Comparison of ENCODE assay signal across 12 cellular contexts in genomic region chr3:161320837-161321236, GRCh38. TPM values are rescaled to one million over a fixed set of nuclear protein-coding genes. Genes with fewer than 3 reads are reported as not detected.
"Had no signal": no experiment of that assay in that cellular context is flagged by ENCODE, and none has a peak within 500 bp of the region (broad histone marks: within the 10 kb centered on the region; RNA-seq: fewer than 3 reads in every experiment).

No MANE protein-coding gene starts in this region.

- ATAC-seq: GM23338, HCT116 had no signal

- FAIRE-seq: H1, H54 had no signal

- H3K9me3 ChIP-seq: HAP-1 had no signal

- H3K4me2 ChIP-seq: GM23338 had no signal

- DNase-seq: GM23248, GOT3, H7, H9, HCEC 1CT, HFFc6 had no signal

- H3K36me3 ChIP-seq: HAP-1 had no signal

- H3K9ac ChIP-seq: GM23248 had no signal

- H3K27ac ChIP-seq: GM23248 had no signal

- H2AFZ ChIP-seq: GM23248, GM23338 had no signal

- H3K4me3 ChIP-seq: GM23248, GM23338, HAP-1 had no signal

- H3K4me1 ChIP-seq: HAP-1 had no signal

RNA-seq across cellular contexts. Expression of gene SPTSSB, which starts 50.5 kb away (rescaled TPM):
- total RNA-seq: GM23248, H4, HFFc6 had no signal
- polyA plus RNA-seq: GM23248 had no signal
